ENCODE assay signal across 2 cellular contexts in the genomic region with DNA sequence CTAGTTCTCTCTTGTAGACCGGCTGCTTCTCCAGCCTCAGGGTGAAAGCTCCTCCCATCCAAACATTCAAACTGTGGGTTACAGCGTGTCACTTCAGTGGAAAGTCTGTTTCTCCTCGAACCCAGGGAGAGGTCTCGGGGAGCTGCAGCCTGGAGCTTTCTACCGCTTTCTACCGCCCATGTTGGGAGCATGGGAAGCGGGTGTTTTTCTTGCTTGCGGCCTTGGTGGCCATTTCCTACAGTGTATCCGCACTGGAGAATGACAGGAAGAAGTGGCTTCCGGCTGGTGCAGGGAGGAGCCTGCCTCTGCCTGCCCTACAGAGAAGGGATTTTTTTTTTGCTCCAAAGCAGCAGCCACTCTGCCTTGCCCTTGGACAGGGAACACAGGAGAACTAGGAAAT.
A peak's percentile ranks its signal among the peaks of the same experiment; 100 is the strongest.
TF ChIP-seq lines count a peak whose summit lies in the region.

No MANE protein-coding gene starts in this region.

TF ChIP-seq in endothelial cell of umbilical vein, 7 proteins besides CTCF, POLR2A, EP300 and RAD21:
- TF ChIP-seq FOS (IDR thresholded peaks at IDR 0.05; ENCODE audit: borderline replicate concordance, insufficient read depth, low read length) (peak; percentile 28), POLR2AphosphoS5 (IDR thresholded peaks at IDR 0.05; ENCODE audit: insufficient read depth, low read depth, low read length) (peak; percentile 72), JUN (IDR thresholded peaks at IDR 0.05; ENCODE audit: borderline replicate concordance, insufficient read depth, insufficient read length, low read depth) (no peak), MYC (IDR thresholded peaks at IDR 0.05; ENCODE audit: low read depth, low read length) (peak; percentile 5), EZH2 (IDR thresholded peaks at IDR 0.05; ENCODE audit: borderline replicate concordance, low read depth, low read length, severe bottlenecking) (no peak)
TF ChIP-seq in endothelial cell of umbilical vein: peak in this region for 3.

TF ChIP-seq in HEK293T, 16 proteins besides CTCF, POLR2A, EP300 and RAD21:
- TF ChIP-seq L3MBTL2 (conservative IDR thresholded peaks at IDR 0.05) (no peak), CTBP1 (IDR thresholded peaks at IDR 0.05; ENCODE audit: borderline replicate concordance) (no peak), ZNF384 (IDR thresholded peaks at IDR 0.05) (no peak), FOXK2 (IDR thresholded peaks at IDR 0.05) (no peak), SP1 (IDR thresholded peaks at IDR 0.05) (no peak), NFRKB (IDR thresholded peaks at IDR 0.05) (no peak), BHLHE40 (IDR thresholded peaks at IDR 0.05; ENCODE audit: borderline replicate concordance) (no peak), TARDBP (IDR thresholded peaks at IDR 0.05) (no peak)
- TF ChIP-seq, protein P1, sequence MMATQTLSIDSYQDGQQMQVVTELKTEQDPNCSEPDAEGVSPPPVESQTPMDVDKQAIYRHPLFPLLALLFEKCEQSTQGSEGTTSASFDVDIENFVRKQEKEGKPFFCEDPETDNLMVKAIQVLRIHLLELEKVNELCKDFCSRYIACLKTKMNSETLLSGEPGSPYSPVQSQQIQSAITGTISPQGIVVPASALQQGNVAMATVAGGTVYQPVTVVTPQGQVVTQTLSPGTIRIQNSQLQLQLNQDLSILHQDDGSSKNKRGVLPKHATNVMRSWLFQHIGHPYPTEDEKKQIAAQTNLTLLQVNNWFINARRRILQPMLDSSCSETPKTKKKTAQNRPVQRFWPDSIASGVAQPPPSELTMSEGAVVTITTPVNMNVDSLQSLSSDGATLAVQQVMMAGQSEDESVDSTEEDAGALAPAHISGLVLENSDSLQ (IDR thresholded peaks at IDR 0.05), result no peak
TF ChIP-seq in HEK293T: peak in this region for 0.
